ENCODE assay signal across 8 cellular contexts in genomic region chr6:53718597-53719460, GRCh38. TPM values are rescaled to one million over a fixed set of nuclear protein-coding genes. Genes with fewer than 3 reads are reported as not detected.
DNase-seq lines count a peak whose midpoint lies in the region; ATAC-seq, FAIRE-seq and TF ChIP-seq lines count a peak whose summit lies in the region.

No MANE protein-coding gene starts in this region.

- peak overlapping the region; percentile 28 for H3K4me3 Mint-ChIP-seq in Caco-2 (ENCODE audit: unreplicated experiment)

- peak; percentile 89 for FAIRE-seq in endothelial cell of umbilical vein (lab: Jason Lieb, UNC)

- TF ChIP-seq CTCF in Caco-2 (IDR thresholded peaks at IDR 0.05; ENCODE audit: insufficient read depth in 1 of 2, low read depth in 1 of 2, low read length in 1 of 2, severe bottlenecking in 1 of 2, unreplicated experiment in 1 of 2): peak; percentile 67 to 78
- peak; percentile 69 to 78 for TF ChIP-seq CTCF in endothelial cell of umbilical vein (IDR thresholded peaks at IDR 0.05; ENCODE audit: extremely low read depth in 1 of 2, insufficient read depth in 1 of 2, low read depth in 1 of 2, low read length in 2 of 2)

- no peak overlapping the region for H3K27ac ChIP-seq in endothelial cell of umbilical vein (ENCODE audit: insufficient read depth, low read depth, low read length)

- H3K27me3 ChIP-seq in Caco-2 (replicated peaks; ENCODE audit: control insufficient read depth, insufficient read depth, low read length) (no peaks in the 10 kb centered on the region), endothelial cell of umbilical vein (ENCODE audit: control insufficient read depth in 2 of 2, insufficient read depth in 2 of 2, low read length in 2 of 2) (peaks cover 2 to 15% of the 10 kb centered on the region in 2 experiments)

- no peaks in the 10 kb centered on the region for H3K27me3 Mint-ChIP-seq in Caco-2 (ENCODE audit: insufficient read depth, unreplicated experiment)

- peaks cover 4% of the 10 kb centered on the region for H3K36me3 Mint-ChIP-seq in Caco-2 (ENCODE audit: insufficient read depth, unreplicated experiment)

- H3K9me3 Mint-ChIP-seq in Caco-2 (ENCODE audit: unreplicated experiment): no peaks in the 10 kb centered on the region

- dilution Hi-C loops in endothelial cell of umbilical vein (cut with MboI; ENCODE audit: extremely low pct_ligation_motif_present, low sequenced_read_pairs): no loop called here

- no TSS peak for BruUV-seq in Caco-2 (replicated peaks; lab: Mats Ljungman, UMichigan)
- BruUV-seq in endothelial cell of umbilical vein (replicated peaks; lab: Mats Ljungman, UMichigan): no TSS peak

- H3K36me3 ChIP-seq in Caco-2 (ENCODE audit: control insufficient read depth, insufficient read depth, low read length) (no peaks in the 10 kb centered on the region), endothelial cell of umbilical vein (ENCODE audit: control insufficient read depth in 2 of 2, extremely low read depth in 1 of 2, insufficient read depth in 2 of 2, low read length in 2 of 2) (no peaks in the 10 kb centered on the region)

- peak; percentile 59 to 68 for DNase-seq in Caco-2
- DNase-seq in NCI-H146 (lab: John Stamatoyannopoulos, UW): peak; percentile 76
- DNase-seq in SW480 (ENCODE audit: low spot score): peak; percentile 77
- peak; percentile 74 for DNase-seq in endothelial cell of umbilical vein (ENCODE audit: low read depth, low spot score)
- peak; percentile 63 for DNase-seq in middle frontal gyrus (ENCODE audit: extremely low spot score, low spot score)
- no peak for DNase-seq in ecto neural progenitor cell (ENCODE audit: low spot score)

- TF ChIP-seq POLR2A in endothelial cell of umbilical vein (IDR thresholded peaks at IDR 0.05; ENCODE audit: low read depth, low read length): no peak

- H3K79me2 ChIP-seq in endothelial cell of umbilical vein (ENCODE audit: control insufficient read depth, insufficient read depth, low read length): no peaks in the 10 kb centered on the region

- H3K4me2 ChIP-seq in endothelial cell of umbilical vein (ENCODE audit: insufficient read depth, low read length): no peak overlapping the region

- peaks cover 22% of the 10 kb centered on the region for H3K4me1 Mint-ChIP-seq in Caco-2 (ENCODE audit: low read depth, unreplicated experiment)

- H4K20me1 ChIP-seq in endothelial cell of umbilical vein (replicated peaks; ENCODE audit: control insufficient read depth, extremely low read depth, insufficient read depth, low read length): no peaks in the 10 kb centered on the region

- CTCF ChIA-PET in Caco-2 (lab: Charles Lee) (interaction anchor here (0.6 to 2.3 kb wide), 24 partner anchors 9 to 250 kb away, joined by 3 to 50 read pairs (median 4); partner anchors contain the start of genes GCLC and LRRC1), endothelial cell of umbilical vein (lab: Charles Lee) (interaction anchor here (0.6 to 2.6 kb wide), 77 partner anchors 9 to 1558 kb away, joined by 3 to 194 read pairs (median 5); partner anchors contain the start of genes GCLC and LRRC1)

- H3K4me3 ChIP-seq in Caco-2 (ENCODE audit: low read depth, low read length): no peak overlapping the region
- no peak overlapping the region for H3K4me3 ChIP-seq in endothelial cell of umbilical vein (replicated peaks in 1 of 3; ENCODE audit: insufficient read depth in 1 of 3, low read depth in 1 of 3, low read length in 3 of 3)

- H3K27ac Mint-ChIP-seq in Caco-2 (ENCODE audit: unreplicated experiment): no peak overlapping the region

- H3K4me1 ChIP-seq in Caco-2: peaks cover 17% of the 10 kb centered on the region
- no peaks in the 10 kb centered on the region for H3K4me1 ChIP-seq in endothelial cell of umbilical vein (ENCODE audit: control insufficient read depth, extremely low read depth, insufficient read depth, low read length)

- H3K9me1 ChIP-seq in endothelial cell of umbilical vein (replicated peaks; ENCODE audit: control insufficient read depth, extremely low read depth, insufficient read depth, low read length): no peaks in the 10 kb centered on the region

- no peak overlapping the region for H3K9ac ChIP-seq in endothelial cell of umbilical vein (replicated peaks; ENCODE audit: extremely low read depth, insufficient read depth, low read length)

- POLR2A ChIA-PET in Caco-2 (lab: Charles Lee) (interaction anchor here (0.7 to 1.5 kb wide), 4 partner anchors 56 to 237 kb away, joined by 3 to 10 read pairs (median 4); partner anchors contain the start of gene LRRC1), endothelial cell of umbilical vein (lab: Charles Lee) (interaction anchor here (0.6 kb wide), 2 partner anchors 12 to 237 kb away, joined by 3 read pairs; no protein-coding TSS in a partner anchor)

- H3K9me3 ChIP-seq in Caco-2: no peaks in the 10 kb centered on the region
- no peaks in the 10 kb centered on the region for H3K9me3 ChIP-seq in endothelial cell of umbilical vein (replicated peaks; ENCODE audit: control insufficient read depth, insufficient read depth, low read length)

- ATAC-seq in GM18868 (IDR thresholded peaks at IDR 0.05; ENCODE audit: unreplicated experiment) (peak; percentile 98), HG02973 (IDR thresholded peaks at IDR 0.05; ENCODE audit: unreplicated experiment) (peak; percentile 95)

- intact Hi-C loops in Caco-2 (cut with micrococcal nuclease; ENCODE audit: unreplicated experiment): loop anchor here (1.0 kb wide), 2 partner anchors 9 to 237 kb away; no protein-coding TSS in a partner anchor
- intact Hi-C loops in endothelial cell of umbilical vein (cut with micrococcal nuclease): loop anchor here (1.0 to 10.0 kb wide), 2 partner anchors 237 to 1516 kb away; no protein-coding TSS in a partner anchor

- no peak overlapping the region for H2AFZ ChIP-seq in endothelial cell of umbilical vein (ENCODE audit: low read depth, low read length)

TF ChIP-seq in endothelial cell of umbilical vein, 7 proteins besides CTCF, POLR2A, EP300 and RAD21:
- TF ChIP-seq JUN (IDR thresholded peaks at IDR 0.05; ENCODE audit: borderline replicate concordance, insufficient read depth, insufficient read length, low read depth) (no peak), MYC (IDR thresholded peaks at IDR 0.05; ENCODE audit: low read depth, low read length) (no peak), MAX (IDR thresholded peaks at IDR 0.05; ENCODE audit: insufficient read depth, insufficient read length) (no peak), GATA2 (IDR thresholded peaks at IDR 0.05; ENCODE audit: insufficient read depth, insufficient read length, low read depth, low read length) (no peak), POLR2AphosphoS5 (IDR thresholded peaks at IDR 0.05; ENCODE audit: insufficient read depth, low read depth, low read length) (no peak), FOS (IDR thresholded peaks at IDR 0.05; ENCODE audit: borderline replicate concordance, insufficient read depth, low read length) (no peak), EZH2 (IDR thresholded peaks at IDR 0.05; ENCODE audit: borderline replicate concordance, low read depth, low read length, severe bottlenecking) (no peak)

RNA-seq across cellular contexts. Expression of gene KLHL31, which starts 53.3 kb away (rescaled TPM):
- 1.00 and 1.0 TPM in 2 replicates for total RNA-seq in Caco-2 (2022)
- total RNA-seq in endothelial cell of umbilical vein: not detected in 2 replicates
- polyA plus RNA-seq in endothelial cell of umbilical vein: 0.01 and 0.03 TPM in 2 replicates
- polyA plus RNA-seq in endothelial cell of umbilical vein (2011; cell fraction: cytosol; rRNA removed): not detected in 2 replicates
- polyA plus RNA-seq in endothelial cell of umbilical vein (2011; cell fraction: nucleus; rRNA removed): 0.13 and 0.14 TPM in 2 replicates
- 0.04 TPM in 1 of 2 replicates, not detected in the other for polyA plus RNA-seq in endothelial cell of umbilical vein (2012)
- polyA minus RNA-seq in endothelial cell of umbilical vein: 0.22 TPM in 1 of 2 replicates, not detected in the other
- polyA minus RNA-seq in endothelial cell of umbilical vein (2011; cell fraction: cytosol; rRNA and poly(A)+ RNA removed): not detected
- polyA minus RNA-seq in endothelial cell of umbilical vein (2011; cell fraction: nucleus; rRNA and poly(A)+ RNA removed): 0.14 and 0.24 TPM in 2 replicates
